ENCODE assay signal across 8 cellular contexts in the genomic region with DNA sequence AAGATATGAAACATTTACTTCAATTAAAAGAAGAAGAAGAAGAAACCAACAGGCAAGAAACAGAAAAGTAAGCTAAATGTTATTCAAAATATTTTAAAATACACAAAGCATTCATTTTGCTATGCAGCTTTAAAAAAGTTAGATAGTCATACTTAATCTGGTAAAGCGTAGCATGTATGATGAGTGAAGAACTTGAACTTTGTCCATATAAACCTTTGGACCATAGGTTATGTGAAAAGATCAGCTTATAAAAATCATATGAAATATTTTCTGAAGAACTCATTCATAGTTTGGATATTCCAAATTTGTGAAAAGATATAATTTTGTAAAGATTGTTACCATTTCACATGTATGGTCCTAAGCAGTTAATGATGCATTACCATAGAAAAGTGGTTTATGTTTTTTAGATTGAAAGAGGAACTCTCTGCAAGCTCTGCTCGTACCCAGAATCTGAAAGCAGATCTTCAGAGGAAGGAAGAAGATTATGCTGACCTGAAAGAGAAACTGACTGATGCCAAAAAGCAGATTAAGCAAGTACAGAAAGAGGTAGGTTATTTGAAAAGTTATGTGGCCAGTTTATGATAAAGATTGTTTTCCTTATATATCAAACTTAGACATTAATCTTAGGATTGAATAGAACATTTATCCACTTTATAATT. TPM values are rescaled to one million over a fixed set of nuclear protein-coding genes. Genes with fewer than 3 reads are reported as not detected.
A peak's percentile ranks its signal among the peaks of the same experiment; 100 is the strongest.
DNase-seq lines count a peak whose midpoint lies in the region; ATAC-seq, FAIRE-seq and TF ChIP-seq lines count a peak whose summit lies in the region.

No MANE protein-coding gene starts in this region.

- no peaks in the 10 kb centered on the region for H3K36me3 ChIP-seq in kidney (ENCODE audit: control insufficient read depth in 1 of 2, insufficient read depth in 2 of 2, low read length in 2 of 2)

- DNase-seq in choroid plexus epithelial cell (ENCODE audit: low read depth) (peak; percentile 8), kidney (no peak), NCI-H2227 treated with DMSO at 0.1 percent for 48 hours (lab: John Stamatoyannopoulos, UW) (no peak), coronary artery (ENCODE audit: low spot score) (no peak), DMS79 treated with DMSO at 0.1 percent for 48 hours (lab: John Stamatoyannopoulos, UW) (no peak)

- H3K4me3 ChIP-seq in choroid plexus epithelial cell (ENCODE audit: low read depth, low read length) (no peak overlapping the region), kidney (ENCODE audit: low read length in 2 of 2) (no peak overlapping the region), coronary artery (no peak overlapping the region)

- no peak overlapping the region for H3K9ac ChIP-seq in kidney (ENCODE audit: low read length in 2 of 2)

- no peak for FAIRE-seq in kidney (lab: Jason Lieb, UNC)

- no peaks in the 10 kb centered on the region for H3K4me1 ChIP-seq in kidney (ENCODE audit: control insufficient read depth in 1 of 2, insufficient read depth in 1 of 2, low read depth in 1 of 2, low read length in 2 of 2)

- TF ChIP-seq CTCF in choroid plexus epithelial cell (conservative IDR thresholded peaks at IDR 0.05; ENCODE audit: low read depth, low read length) (no peak), kidney (IDR thresholded peaks at IDR 0.05; ENCODE audit: borderline replicate concordance, extremely low read depth, insufficient read depth) (no peak), coronary artery (IDR thresholded peaks at IDR 0.05) (no peak)

- intact Hi-C loops in kidney (cut with DNase I), result no loop called here

- no peaks in the 10 kb centered on the region for H3K9me3 ChIP-seq in kidney (ENCODE audit: control insufficient read depth in 1 of 2, low read length in 2 of 2)

- H3K27ac ChIP-seq in kidney (ENCODE audit: low read depth in 2 of 2, low read length in 2 of 2) (no peak overlapping the region), coronary artery (no peak overlapping the region)

- ATAC-seq in GM18511 (IDR thresholded peaks at IDR 0.05; ENCODE audit: unreplicated experiment) (peak; percentile 89), GM21526 (IDR thresholded peaks at IDR 0.05; ENCODE audit: low FRiP score, unreplicated experiment) (peak; percentile 86), HG03442 (IDR thresholded peaks at IDR 0.05; ENCODE audit: unreplicated experiment) (peak; percentile 83)

RNA-seq across cellular contexts. Expression of a gene that starts 37.3 kb away (rescaled TPM):
- 7.3 TPM for total RNA-seq in kidney
- 0.67 TPM for polyA plus RNA-seq in kidney (ENCODE audit: insufficient read depth, low read depth, low replicate concordance)
